ENCODE assay signal across 11 cellular contexts in genomic region chr6:139679516-139680179, GRCh38.
DNase-seq lines count a peak whose midpoint lies in the region; TF ChIP-seq lines count a peak whose summit lies in the region.
"Had no signal": no experiment of that assay in that cellular context is flagged by ENCODE, and none has a peak within 500 bp of the region (broad histone marks: within the 10 kb centered on the region; RNA-seq: fewer than 3 reads in every experiment).

No MANE protein-coding gene starts in this region.

- WGBS in GM23248 (ENCODE audit: low coverage in 1 of 2, low lambda C conversion rate in 2 of 2, missing lambda C conversion rate in 2 of 2), 2 experiments: 95 to 97% methylated on average over 3 of the region's 3 CpGs
- WGBS in smooth muscle cell (ENCODE audit: low lambda C conversion rate): 96% methylated on average over 3 of the region's 3 CpGs

- no peaks in the 10 kb centered on the region for H4K20me1 ChIP-seq in GM23248 (ENCODE audit: insufficient read depth)
- H4K20me1 ChIP-seq in smooth muscle cell (ENCODE audit: low read depth): no peaks in the 10 kb centered on the region

- H3K27me3 ChIP-seq in GM23248 (replicated peaks; ENCODE audit: insufficient read depth): no peaks in the 10 kb centered on the region
- no peaks in the 10 kb centered on the region for H3K27me3 ChIP-seq in smooth muscle cell (ENCODE audit: low read depth)

- H3K9ac ChIP-seq in GM23248: no peak overlapping the region
- no peak overlapping the region for H3K9ac ChIP-seq in smooth muscle cell (ENCODE audit: low read depth)

- H3K9me3 ChIP-seq in GM23248 (ENCODE audit: low read depth) (no peaks in the 10 kb centered on the region), smooth muscle cell (replicated peaks; ENCODE audit: low read depth) (no peaks in the 10 kb centered on the region)

- H3K79me2 ChIP-seq in GM23248 (ENCODE audit: insufficient read depth) (no peaks in the 10 kb centered on the region), smooth muscle cell (ENCODE audit: low read depth) (no peaks in the 10 kb centered on the region)

- H3K4me3 ChIP-seq in GM23248 (no peak overlapping the region), smooth muscle cell (no peak overlapping the region)

- TF ChIP-seq CTCF in smooth muscle cell (IDR thresholded peaks at IDR 0.05; ENCODE audit: borderline replicate concordance, insufficient read depth, poor library complexity, severe bottlenecking): no peak

- peaks cover 12% of the 10 kb centered on the region for H3K4me1 ChIP-seq in GM23248 (ENCODE audit: insufficient read depth)
- H3K4me1 ChIP-seq in smooth muscle cell (ENCODE audit: low read depth): no peaks in the 10 kb centered on the region

- no peaks in the 10 kb centered on the region for H3K36me3 ChIP-seq in GM23248 (ENCODE audit: low read depth)
- no peaks in the 10 kb centered on the region for H3K36me3 ChIP-seq in smooth muscle cell (ENCODE audit: low read depth)

- DNase-seq in GM23248 (peak; percentile 38), SIG-M5 (lab: John Stamatoyannopoulos, UW) (peak; percentile 27), hepatic stellate cell (ENCODE audit: low spot score) (peak; percentile 76), smooth muscle cell (lab: John Stamatoyannopoulos, UW; ENCODE audit: unreplicated experiment) (no peak), OCI-M2 (lab: John Stamatoyannopoulos, UW; ENCODE audit: unreplicated experiment) (no peak), GM19238 (ENCODE audit: insufficient read length, low spot score) (no peak)
- DNase-seq in activated CD8-positive, alpha-beta memory T cell treated with anti-CD3 and anti-CD28 coated beads, Interleukin-2, amount 50 U/mL, for 48 hours: no peak
- DNase-seq: activated naive CD4-positive, alpha-beta T cell treated with anti-CD3 and anti-CD28 coated beads, Interleukin-2, amount 50 U/mL, for 16 hours; CD8-positive, alpha-beta T cell; GOT3; posterior cingulate gyrus had no signal

- in situ Hi-C loops in GM23248 (cut with MboI): no loop called here

- H3K27ac ChIP-seq in GM23248 (peak overlapping the region; percentile 8), smooth muscle cell (ENCODE audit: low read depth) (no peak overlapping the region)

- H3K4me2 ChIP-seq in GM23248 (ENCODE audit: unreplicated experiment) (no peak overlapping the region), smooth muscle cell (no peak overlapping the region)

- peak overlapping the region; percentile 18; the same call in 1 of the 2 replicates for H2AFZ ChIP-seq in GM23248
- peak overlapping the region; percentile 34 for H2AFZ ChIP-seq in smooth muscle cell (ENCODE audit: low read depth)

- no peaks in the 10 kb centered on the region for H3K9me2 ChIP-seq in GM23248 (ENCODE audit: insufficient read depth)

- H3F3A ChIP-seq in GM23248 (ENCODE audit: insufficient read depth) (no peaks in the 10 kb centered on the region), smooth muscle cell (ENCODE audit: low read depth) (no peaks in the 10 kb centered on the region)

Comparison
In these comparisons a context has a peak if more than half of its experiments do, and no peak if none do; other contexts are left out.
1. DNase-seq: peak in GM23248 (single experiment), SIG-M5 (single experiment) and hepatic stellate cell (single experiment); none in smooth muscle cell (single experiment), activated CD8-positive, alpha-beta memory T cell treated with anti-CD3 and anti-CD28 coated beads, Interleukin-2, amount 50 U/mL, for 48 hours (single experiment), OCI-M2 (single experiment) and GM19238 (single experiment).